1 cellular context compared by ENCODE assay signal in the genomic region with DNA sequence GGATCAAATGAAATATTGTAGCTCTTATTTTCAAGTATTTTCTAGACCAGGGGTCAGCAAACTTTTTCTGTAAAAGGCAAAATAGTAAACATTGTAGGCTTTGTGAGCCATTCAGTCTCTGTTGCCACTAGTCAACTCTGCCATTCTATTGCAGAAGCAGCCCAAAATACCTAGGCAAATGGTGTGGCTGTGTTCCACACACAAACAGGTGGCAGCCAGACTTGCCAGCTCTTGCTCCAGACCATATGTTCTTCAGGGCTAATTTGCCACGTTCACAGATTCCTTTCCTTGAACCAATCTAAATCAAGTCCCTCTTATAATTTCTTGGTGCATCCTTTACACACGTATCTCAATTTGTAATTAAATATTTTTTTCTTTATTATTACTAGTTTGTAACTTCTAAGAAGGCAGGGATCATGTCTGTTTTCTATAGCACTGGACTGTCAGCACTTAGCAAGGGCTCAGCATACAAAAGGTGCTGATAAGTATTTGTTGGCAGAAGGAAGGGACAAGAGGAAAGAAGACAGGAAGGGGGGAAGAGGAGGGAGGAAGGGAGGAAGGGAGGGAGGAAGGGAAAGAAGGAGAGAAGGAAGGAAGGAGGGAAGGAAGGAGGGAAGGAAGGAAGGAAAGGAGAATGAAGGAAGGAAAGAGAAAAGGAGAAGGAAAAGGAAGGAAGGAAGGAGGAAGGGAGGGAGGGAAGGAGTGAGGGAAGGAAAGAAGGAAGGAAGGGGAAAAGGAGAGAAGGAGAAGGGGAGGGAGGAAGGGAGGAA.
TF ChIP-seq lines count a peak whose summit lies in the region.

No MANE protein-coding gene starts in this region.

TF ChIP-seq in K562, 482 proteins besides CTCF, POLR2A, EP300 and RAD21 (continued from another document and continues in another):
- TF ChIP-seq, protein P1, sequence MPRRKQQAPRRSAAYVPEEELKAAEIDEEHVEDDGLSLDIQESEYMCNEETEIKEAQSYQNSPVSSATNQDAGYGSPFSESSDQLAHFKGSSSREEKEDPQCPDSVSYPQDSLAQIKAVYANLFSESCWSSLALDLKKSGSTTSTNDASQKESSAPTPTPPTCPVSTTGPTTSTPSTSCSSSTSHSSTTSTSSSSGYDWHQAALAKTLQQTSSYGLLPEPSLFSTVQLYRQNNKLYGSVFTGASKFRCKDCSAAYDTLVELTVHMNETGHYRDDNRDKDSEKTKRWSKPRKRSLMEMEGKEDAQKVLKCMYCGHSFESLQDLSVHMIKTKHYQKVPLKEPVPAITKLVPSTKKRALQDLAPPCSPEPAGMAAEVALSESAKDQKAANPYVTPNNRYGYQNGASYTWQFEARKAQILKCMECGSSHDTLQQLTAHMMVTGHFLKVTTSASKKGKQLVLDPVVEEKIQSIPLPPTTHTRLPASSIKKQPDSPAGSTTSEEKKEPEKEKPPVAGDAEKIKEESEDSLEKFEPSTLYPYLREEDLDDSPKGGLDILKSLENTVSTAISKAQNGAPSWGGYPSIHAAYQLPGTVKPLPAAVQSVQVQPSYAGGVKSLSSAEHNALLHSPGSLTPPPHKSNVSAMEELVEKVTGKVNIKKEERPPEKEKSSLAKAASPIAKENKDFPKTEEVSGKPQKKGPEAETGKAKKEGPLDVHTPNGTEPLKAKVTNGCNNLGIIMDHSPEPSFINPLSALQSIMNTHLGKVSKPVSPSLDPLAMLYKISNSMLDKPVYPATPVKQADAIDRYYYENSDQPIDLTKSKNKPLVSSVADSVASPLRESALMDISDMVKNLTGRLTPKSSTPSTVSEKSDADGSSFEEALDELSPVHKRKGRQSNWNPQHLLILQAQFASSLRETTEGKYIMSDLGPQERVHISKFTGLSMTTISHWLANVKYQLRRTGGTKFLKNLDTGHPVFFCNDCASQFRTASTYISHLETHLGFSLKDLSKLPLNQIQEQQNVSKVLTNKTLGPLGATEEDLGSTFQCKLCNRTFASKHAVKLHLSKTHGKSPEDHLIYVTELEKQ (CRISPR knock-in tag; IDR thresholded peaks at IDR 0.05): no peak
- TF ChIP-seq, protein P2, sequence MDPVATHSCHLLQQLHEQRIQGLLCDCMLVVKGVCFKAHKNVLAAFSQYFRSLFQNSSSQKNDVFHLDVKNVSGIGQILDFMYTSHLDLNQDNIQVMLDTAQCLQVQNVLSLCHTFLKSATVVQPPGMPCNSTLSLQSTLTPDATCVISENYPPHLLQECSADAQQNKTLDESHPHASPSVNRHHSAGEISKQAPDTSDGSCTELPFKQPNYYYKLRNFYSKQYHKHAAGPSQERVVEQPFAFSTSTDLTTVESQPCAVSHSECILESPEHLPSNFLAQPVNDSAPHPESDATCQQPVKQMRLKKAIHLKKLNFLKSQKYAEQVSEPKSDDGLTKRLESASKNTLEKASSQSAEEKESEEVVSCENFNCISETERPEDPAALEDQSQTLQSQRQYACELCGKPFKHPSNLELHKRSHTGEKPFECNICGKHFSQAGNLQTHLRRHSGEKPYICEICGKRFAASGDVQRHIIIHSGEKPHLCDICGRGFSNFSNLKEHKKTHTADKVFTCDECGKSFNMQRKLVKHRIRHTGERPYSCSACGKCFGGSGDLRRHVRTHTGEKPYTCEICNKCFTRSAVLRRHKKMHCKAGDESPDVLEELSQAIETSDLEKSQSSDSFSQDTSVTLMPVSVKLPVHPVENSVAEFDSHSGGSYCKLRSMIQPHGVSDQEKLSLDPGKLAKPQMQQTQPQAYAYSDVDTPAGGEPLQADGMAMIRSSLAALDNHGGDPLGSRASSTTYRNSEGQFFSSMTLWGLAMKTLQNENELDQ (CRISPR knock-in tag; IDR thresholded peaks at IDR 0.05; ENCODE audit: borderline replicate concordance): no peak
- no peak for TF ChIP-seq NFXL1 (CRISPR knock-in tag; IDR thresholded peaks at IDR 0.05)
- no peak for TF ChIP-seq ZNF239 (CRISPR knock-in tag; IDR thresholded peaks at IDR 0.05)
- TF ChIP-seq POLR2AphosphoS5 (IDR thresholded peaks at IDR 0.05; ENCODE audit: control insufficient read depth, insufficient read depth, low read depth, low read length): no peak
- peak; percentile 45; the same call in 1 of the 2 replicates for TF ChIP-seq LARP7 (IDR thresholded peaks at IDR 0.05)
- peak; percentile 52 for TF ChIP-seq POLR2B (IDR thresholded peaks at IDR 0.05; ENCODE audit: low read depth, partially characterized antibody)
- TF ChIP-seq, protein P3, sequence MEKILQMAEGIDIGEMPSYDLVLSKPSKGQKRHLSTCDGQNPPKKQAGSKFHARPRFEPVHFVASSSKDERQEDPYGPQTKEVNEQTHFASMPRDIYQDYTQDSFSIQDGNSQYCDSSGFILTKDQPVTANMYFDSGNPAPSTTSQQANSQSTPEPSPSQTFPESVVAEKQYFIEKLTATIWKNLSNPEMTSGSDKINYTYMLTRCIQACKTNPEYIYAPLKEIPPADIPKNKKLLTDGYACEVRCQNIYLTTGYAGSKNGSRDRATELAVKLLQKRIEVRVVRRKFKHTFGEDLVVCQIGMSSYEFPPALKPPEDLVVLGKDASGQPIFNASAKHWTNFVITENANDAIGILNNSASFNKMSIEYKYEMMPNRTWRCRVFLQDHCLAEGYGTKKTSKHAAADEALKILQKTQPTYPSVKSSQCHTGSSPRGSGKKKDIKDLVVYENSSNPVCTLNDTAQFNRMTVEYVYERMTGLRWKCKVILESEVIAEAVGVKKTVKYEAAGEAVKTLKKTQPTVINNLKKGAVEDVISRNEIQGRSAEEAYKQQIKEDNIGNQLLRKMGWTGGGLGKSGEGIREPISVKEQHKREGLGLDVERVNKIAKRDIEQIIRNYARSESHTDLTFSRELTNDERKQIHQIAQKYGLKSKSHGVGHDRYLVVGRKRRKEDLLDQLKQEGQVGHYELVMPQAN (IDR thresholded peaks at IDR 0.05; ENCODE audit: borderline replicate concordance): no peak
- TF ChIP-seq, protein P4, sequence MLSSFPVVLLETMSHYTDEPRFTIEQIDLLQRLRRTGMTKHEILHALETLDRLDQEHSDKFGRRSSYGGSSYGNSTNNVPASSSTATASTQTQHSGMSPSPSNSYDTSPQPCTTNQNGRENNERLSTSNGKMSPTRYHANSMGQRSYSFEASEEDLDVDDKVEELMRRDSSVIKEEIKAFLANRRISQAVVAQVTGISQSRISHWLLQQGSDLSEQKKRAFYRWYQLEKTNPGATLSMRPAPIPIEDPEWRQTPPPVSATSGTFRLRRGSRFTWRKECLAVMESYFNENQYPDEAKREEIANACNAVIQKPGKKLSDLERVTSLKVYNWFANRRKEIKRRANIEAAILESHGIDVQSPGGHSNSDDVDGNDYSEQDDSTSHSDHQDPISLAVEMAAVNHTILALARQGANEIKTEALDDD (IDR thresholded peaks at IDR 0.05): no peak
- 0 out of 2 replicates have a peak, but pooled peaks have one; percentile 35 for TF ChIP-seq THRAP3 (IDR thresholded peaks at IDR 0.05; ENCODE audit: borderline replicate concordance)
- TF ChIP-seq MTA1 (IDR thresholded peaks at IDR 0.05; ENCODE audit: borderline replicate concordance): peak; percentile 65; the same call in 1 of the 2 replicates
- TF ChIP-seq ATF7 (IDR thresholded peaks at IDR 0.05): no peak
- TF ChIP-seq ELF4 (CRISPR knock-in tag; IDR thresholded peaks at IDR 0.05): peak; percentile 87; the same call in 1 of the 2 replicates
- TF ChIP-seq, protein P5, sequence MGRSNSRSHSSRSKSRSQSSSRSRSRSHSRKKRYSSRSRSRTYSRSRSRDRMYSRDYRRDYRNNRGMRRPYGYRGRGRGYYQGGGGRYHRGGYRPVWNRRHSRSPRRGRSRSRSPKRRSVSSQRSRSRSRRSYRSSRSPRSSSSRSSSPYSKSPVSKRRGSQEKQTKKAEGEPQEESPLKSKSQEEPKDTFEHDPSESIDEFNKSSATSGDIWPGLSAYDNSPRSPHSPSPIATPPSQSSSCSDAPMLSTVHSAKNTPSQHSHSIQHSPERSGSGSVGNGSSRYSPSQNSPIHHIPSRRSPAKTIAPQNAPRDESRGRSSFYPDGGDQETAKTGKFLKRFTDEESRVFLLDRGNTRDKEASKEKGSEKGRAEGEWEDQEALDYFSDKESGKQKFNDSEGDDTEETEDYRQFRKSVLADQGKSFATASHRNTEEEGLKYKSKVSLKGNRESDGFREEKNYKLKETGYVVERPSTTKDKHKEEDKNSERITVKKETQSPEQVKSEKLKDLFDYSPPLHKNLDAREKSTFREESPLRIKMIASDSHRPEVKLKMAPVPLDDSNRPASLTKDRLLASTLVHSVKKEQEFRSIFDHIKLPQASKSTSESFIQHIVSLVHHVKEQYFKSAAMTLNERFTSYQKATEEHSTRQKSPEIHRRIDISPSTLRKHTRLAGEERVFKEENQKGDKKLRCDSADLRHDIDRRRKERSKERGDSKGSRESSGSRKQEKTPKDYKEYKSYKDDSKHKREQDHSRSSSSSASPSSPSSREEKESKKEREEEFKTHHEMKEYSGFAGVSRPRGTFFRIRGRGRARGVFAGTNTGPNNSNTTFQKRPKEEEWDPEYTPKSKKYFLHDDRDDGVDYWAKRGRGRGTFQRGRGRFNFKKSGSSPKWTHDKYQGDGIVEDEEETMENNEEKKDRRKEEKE (IDR thresholded peaks at IDR 0.05; ENCODE audit: borderline replicate concordance in 1 of 2, control insufficient read depth in 1 of 2, low read depth in 2 of 2, low read length in 1 of 2): 0 out of 4 replicates have a peak, but pooled peaks of 1 of the 2 experiments have one; percentile 68
- 0 out of 2 replicates have a peak, but pooled peaks have one; percentile 11 for TF ChIP-seq TSC22D4 (tag; IDR thresholded peaks at IDR 0.05)
- TF ChIP-seq, protein P6, sequence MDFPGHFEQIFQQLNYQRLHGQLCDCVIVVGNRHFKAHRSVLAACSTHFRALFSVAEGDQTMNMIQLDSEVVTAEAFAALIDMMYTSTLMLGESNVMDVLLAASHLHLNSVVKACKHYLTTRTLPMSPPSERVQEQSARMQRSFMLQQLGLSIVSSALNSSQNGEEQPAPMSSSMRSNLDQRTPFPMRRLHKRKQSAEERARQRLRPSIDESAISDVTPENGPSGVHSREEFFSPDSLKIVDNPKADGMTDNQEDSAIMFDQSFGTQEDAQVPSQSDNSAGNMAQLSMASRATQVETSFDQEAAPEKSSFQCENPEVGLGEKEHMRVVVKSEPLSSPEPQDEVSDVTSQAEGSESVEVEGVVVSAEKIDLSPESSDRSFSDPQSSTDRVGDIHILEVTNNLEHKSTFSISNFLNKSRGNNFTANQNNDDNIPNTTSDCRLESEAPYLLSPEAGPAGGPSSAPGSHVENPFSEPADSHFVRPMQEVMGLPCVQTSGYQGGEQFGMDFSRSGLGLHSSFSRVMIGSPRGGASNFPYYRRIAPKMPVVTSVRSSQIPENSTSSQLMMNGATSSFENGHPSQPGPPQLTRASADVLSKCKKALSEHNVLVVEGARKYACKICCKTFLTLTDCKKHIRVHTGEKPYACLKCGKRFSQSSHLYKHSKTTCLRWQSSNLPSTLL (IDR thresholded peaks at IDR 0.05): 0 out of 2 replicates have a peak, but pooled peaks have one; percentile 48
- no peak for TF ChIP-seq SRSF7 (optimal IDR thresholded peaks at IDR 0.05; ENCODE audit: low read depth, low read length)
- 0 out of 2 replicates have a peak, but pooled peaks have one; percentile 77 for TF ChIP-seq OTX1 (CRISPR knock-in tag; IDR thresholded peaks at IDR 0.05)
- no peak for TF ChIP-seq NCOA1 (IDR thresholded peaks at IDR 0.05; ENCODE audit: low read depth)
- no peak for TF ChIP-seq KAT8 (IDR thresholded peaks at IDR 0.05; ENCODE audit: low read depth)
- peak; percentile 27; the same call in 1 of the 2 replicates for TF ChIP-seq HLTF (IDR thresholded peaks at IDR 0.05)
- TF ChIP-seq SMAD4 (CRISPR knock-in tag; conservative IDR thresholded peaks at IDR 0.05): no peak
- TF ChIP-seq, protein P7, sequence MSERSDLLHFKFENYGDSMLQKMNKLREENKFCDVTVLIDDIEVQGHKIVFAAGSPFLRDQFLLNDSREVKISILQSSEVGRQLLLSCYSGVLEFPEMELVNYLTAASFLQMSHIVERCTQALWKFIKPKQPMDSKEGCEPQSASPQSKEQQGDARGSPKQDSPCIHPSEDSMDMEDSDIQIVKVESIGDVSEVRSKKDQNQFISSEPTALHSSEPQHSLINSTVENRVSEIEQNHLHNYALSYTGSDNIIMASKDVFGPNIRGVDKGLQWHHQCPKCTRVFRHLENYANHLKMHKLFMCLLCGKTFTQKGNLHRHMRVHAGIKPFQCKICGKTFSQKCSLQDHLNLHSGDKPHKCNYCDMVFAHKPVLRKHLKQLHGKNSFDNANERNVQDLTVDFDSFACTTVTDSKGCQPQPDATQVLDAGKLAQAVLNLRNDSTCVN (CRISPR knock-in tag; IDR thresholded peaks at IDR 0.05): peak; percentile 77; the same call in 1 of the 2 replicates
- no peak for TF ChIP-seq PYGO2 (tag; IDR thresholded peaks at IDR 0.05)
- no peak for TF ChIP-seq ZNF23 (CRISPR knock-in tag; IDR thresholded peaks at IDR 0.05)
- no peak for TF ChIP-seq PHB2 (IDR thresholded peaks at IDR 0.05; ENCODE audit: low read depth)
- no peak for TF ChIP-seq CHD4 (IDR thresholded peaks at IDR 0.05; ENCODE audit: insufficient read depth, insufficient replicate concordance, low read depth, low read length, poor library complexity, severe bottlenecking)
- TF ChIP-seq, protein P8, sequence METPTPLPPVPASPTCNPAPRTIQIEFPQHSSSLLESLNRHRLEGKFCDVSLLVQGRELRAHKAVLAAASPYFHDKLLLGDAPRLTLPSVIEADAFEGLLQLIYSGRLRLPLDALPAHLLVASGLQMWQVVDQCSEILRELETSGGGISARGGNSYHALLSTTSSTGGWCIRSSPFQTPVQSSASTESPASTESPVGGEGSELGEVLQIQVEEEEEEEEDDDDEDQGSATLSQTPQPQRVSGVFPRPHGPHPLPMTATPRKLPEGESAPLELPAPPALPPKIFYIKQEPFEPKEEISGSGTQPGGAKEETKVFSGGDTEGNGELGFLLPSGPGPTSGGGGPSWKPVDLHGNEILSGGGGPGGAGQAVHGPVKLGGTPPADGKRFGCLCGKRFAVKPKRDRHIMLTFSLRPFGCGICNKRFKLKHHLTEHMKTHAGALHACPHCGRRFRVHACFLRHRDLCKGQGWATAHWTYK (CRISPR knock-in tag; IDR thresholded peaks at IDR 0.05): no peak
- no peak for TF ChIP-seq ZSCAN29 (IDR thresholded peaks at IDR 0.05)
- TF ChIP-seq, protein P9, sequence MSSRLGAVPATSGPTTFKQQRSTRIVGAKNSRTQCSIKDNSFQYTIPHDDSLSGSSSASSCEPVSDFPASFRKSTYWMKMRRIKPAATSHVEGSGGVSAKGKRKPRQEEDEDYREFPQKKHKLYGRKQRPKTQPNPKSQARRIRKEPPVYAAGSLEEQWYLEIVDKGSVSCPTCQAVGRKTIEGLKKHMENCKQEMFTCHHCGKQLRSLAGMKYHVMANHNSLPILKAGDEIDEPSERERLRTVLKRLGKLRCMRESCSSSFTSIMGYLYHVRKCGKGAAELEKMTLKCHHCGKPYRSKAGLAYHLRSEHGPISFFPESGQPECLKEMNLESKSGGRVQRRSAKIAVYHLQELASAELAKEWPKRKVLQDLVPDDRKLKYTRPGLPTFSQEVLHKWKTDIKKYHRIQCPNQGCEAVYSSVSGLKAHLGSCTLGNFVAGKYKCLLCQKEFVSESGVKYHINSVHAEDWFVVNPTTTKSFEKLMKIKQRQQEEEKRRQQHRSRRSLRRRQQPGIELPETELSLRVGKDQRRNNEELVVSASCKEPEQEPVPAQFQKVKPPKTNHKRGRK (tag; IDR thresholded peaks at IDR 0.05): peak; percentile 88
- no peak for TF ChIP-seq KAT2B (IDR thresholded peaks at IDR 0.05; ENCODE audit: low read depth, low read length)
- no peak for TF ChIP-seq NCOA4 (IDR thresholded peaks at IDR 0.05; ENCODE audit: partially characterized antibody)
- TF ChIP-seq, protein P10, sequence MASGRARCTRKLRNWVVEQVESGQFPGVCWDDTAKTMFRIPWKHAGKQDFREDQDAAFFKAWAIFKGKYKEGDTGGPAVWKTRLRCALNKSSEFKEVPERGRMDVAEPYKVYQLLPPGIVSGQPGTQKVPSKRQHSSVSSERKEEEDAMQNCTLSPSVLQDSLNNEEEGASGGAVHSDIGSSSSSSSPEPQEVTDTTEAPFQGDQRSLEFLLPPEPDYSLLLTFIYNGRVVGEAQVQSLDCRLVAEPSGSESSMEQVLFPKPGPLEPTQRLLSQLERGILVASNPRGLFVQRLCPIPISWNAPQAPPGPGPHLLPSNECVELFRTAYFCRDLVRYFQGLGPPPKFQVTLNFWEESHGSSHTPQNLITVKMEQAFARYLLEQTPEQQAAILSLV (tag; IDR thresholded peaks at IDR 0.05): no peak
- TF ChIP-seq ZNF121 (CRISPR knock-in tag; conservative IDR thresholded peaks at IDR 0.05): no peak
- no peak for TF ChIP-seq GATA2 (CRISPR knock-in tag; IDR thresholded peaks at IDR 0.05)
